ENCODE assay signal across 26 cellular contexts in the genomic region with DNA sequence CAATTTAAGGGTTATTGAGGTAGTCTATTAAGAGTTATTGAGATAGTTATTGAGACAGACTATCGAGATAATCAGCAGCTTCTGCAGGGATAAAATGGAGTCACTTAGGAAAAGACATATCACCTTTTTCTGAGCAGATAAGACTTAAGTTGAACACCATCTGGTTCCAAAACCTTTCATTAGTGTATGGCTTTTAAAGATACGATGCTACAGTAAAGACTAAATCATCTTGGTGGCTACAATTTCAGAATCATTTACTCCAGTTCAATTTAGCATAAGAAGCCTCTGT.
DNase-seq lines count a peak whose midpoint lies in the region; ATAC-seq and TF ChIP-seq lines count a peak whose summit lies in the region.
"Had no signal": no experiment of that assay in that cellular context is flagged by ENCODE, and none has a peak within 500 bp of the region (broad histone marks: within the 10 kb centered on the region; RNA-seq: fewer than 3 reads in every experiment).

No MANE protein-coding gene starts in this region.

- no peaks in the 10 kb centered on the region for H3K9me3 Mint-ChIP-seq in GM23338
- H3K9me3 Mint-ChIP-seq: CD4-positive, alpha-beta T cell; CD8-positive, alpha-beta T cell had no signal

- no peaks in the 10 kb centered on the region for H4K20me1 ChIP-seq in GM23338 (replicated peaks; ENCODE audit: insufficient read depth)
- H4K20me1 ChIP-seq: BLaER1 treated with 17β-estradiol and CSF1 and Interleukin-3, amounts not matched to agents 10 nM and 100 nM had no signal

- H3K36me3 ChIP-seq in GM23338 (ENCODE audit: insufficient read depth), result no peaks in the 10 kb centered on the region
- H3K36me3 ChIP-seq: BLaER1 treated with 17β-estradiol and CSF1 and Interleukin-3, amounts not matched to agents 10 nM and 100 nM had no signal

- H3K4me1 Mint-ChIP-seq in GM23338, result peaks cover 10% of the 10 kb centered on the region

- no peak overlapping the region for H3K27ac ChIP-seq in GM23338 (ENCODE audit: low read depth)
- H3K27ac ChIP-seq: 22Rv1; A549; BLaER1 treated with 17β-estradiol and CSF1 and Interleukin-3, amounts not matched to agents 10 nM and 100 nM; C4-2B had no signal

- no peaks in the 10 kb centered on the region for H3K79me2 ChIP-seq in GM23338 (replicated peaks; ENCODE audit: insufficient read depth)

- H3K4me3 ChIP-seq in GM23338, result no peak overlapping the region
- H3K4me3 ChIP-seq: A549; BLaER1 treated with 17β-estradiol and CSF1 and Interleukin-3, amounts not matched to agents 10 nM and 100 nM; GM12878 had no signal

- no peaks in the 10 kb centered on the region for H3K9me2 ChIP-seq in GM23338 (ENCODE audit: insufficient read depth)

- H3K27me3 Mint-ChIP-seq in GM23338 (ENCODE audit: insufficient read depth, low read depth, poor library complexity), result no peaks in the 10 kb centered on the region
- H3K27me3 Mint-ChIP-seq: B cell had no signal

- peak; percentile 45 for DNase-seq in NCI-H2171 treated with DMSO at 0.1 percent for 48 hours (lab: John Stamatoyannopoulos, UW)
- DNase-seq in NCI-H2171 (lab: John Stamatoyannopoulos, UW), result no peak
- DNase-seq in GM23338 (ENCODE audit: low spot score), result no peak
- DNase-seq in NCI-H82 treated with DMSO at 0.1 percent for 48 hours (lab: John Stamatoyannopoulos, UW; ENCODE audit: unreplicated experiment), result peak; percentile 42
- DNase-seq in activated T-cell treated with anti-CD3 and anti-CD28 coated beads, Interleukin-2, amount 50 U/mL, for 48 hours, result no peak
- DNase-seq in mesenteric fat pad (ENCODE audit: low spot score), result no peak
- DNase-seq in posterior cingulate gyrus, result no peak
- DNase-seq: AML-193; Caco-2; Calu3; CD4-positive, alpha-beta T cell; CD8-positive, alpha-beta T cell; DMS 273 treated with DMSO at 0.1 percent for 48 hours; DMS153; DMS53; DMS79; DND-41; EL; GDM1 had no signal

- peak overlapping the region; percentile 50; the same call in 1 of the 2 replicates for H2AFZ ChIP-seq in GM23338

- no peaks in the 10 kb centered on the region for H3K36me3 Mint-ChIP-seq in GM23338 (ENCODE audit: low read depth)
- H3K36me3 Mint-ChIP-seq: CD8-positive, alpha-beta T cell had no signal

- ATAC-seq in GM23338 (no peak), SK-N-SH treated with all-trans-retinoic acid at 6 μM for 48 hours (no peak)
- ATAC-seq: A549; CD8-positive, alpha-beta T cell; GM12878 had no signal

- 0 out of 2 replicates have a peak overlapping the region, but pooled peaks have one; percentile 34 for H3K27ac Mint-ChIP-seq in GM23338
- H3K27ac Mint-ChIP-seq: B cell; CD4-positive, alpha-beta T cell; CD8-positive, alpha-beta T cell had no signal

- no peaks in the 10 kb centered on the region for H3K27me3 ChIP-seq in GM23338 (ENCODE audit: insufficient read depth)
- H3K27me3 ChIP-seq: BLaER1 treated with 17β-estradiol and CSF1 and Interleukin-3, amounts not matched to agents 10 nM and 100 nM had no signal

- H3K4me1 ChIP-seq in GM23338 (ENCODE audit: insufficient read depth), result no peaks in the 10 kb centered on the region
- H3K4me1 ChIP-seq: A549, Caco-2 had no signal

- no peak overlapping the region for H3K4me3 Mint-ChIP-seq in GM23338
- H3K4me3 Mint-ChIP-seq: B cell; CD4-positive, alpha-beta T cell; CD8-positive, alpha-beta T cell had no signal

- H3F3A ChIP-seq in GM23338 (replicated peaks; ENCODE audit: low read depth), result no peaks in the 10 kb centered on the region

- no peak overlapping the region for H3K4me2 ChIP-seq in GM23338
- H3K4me2 ChIP-seq: A549; BLaER1 treated with 17β-estradiol and CSF1 and Interleukin-3, amounts not matched to agents 10 nM and 100 nM had no signal

- intact Hi-C loops in posterior cingulate gyrus (cut with DNase I), result loop anchor here (10.0 kb wide), 1 partner anchor 113 kb away; no protein-coding TSS in a partner anchor

- TF ChIP-seq CTCF in GM23338 (conservative IDR thresholded peaks at IDR 0.05; ENCODE audit: low read depth in 2 of 2), result no peak

TF ChIP-seq in GM23338, 12 proteins besides CTCF, POLR2A, EP300 and RAD21 (continues in another document):
- TF ChIP-seq NANOG (IDR thresholded peaks at IDR 0.05; ENCODE audit: borderline replicate concordance) (no peak), ZNF331 (CRISPR knock-in tag; IDR thresholded peaks at IDR 0.05; ENCODE audit: low read depth) (no peak), STAT1 (IDR thresholded peaks at IDR 0.05; ENCODE audit: unreplicated experiment) (no peak)

TF ChIP-seq in SK-N-SH treated with all-trans-retinoic acid at 6 μM for 48 hours, 23 proteins besides CTCF, POLR2A, EP300 and RAD21:
- no peak for TF ChIP-seq ZNF565 (CRISPR knock-in tag; conservative IDR thresholded peaks at IDR 0.05; ENCODE audit: low read depth)
- no peak for TF ChIP-seq TOX (CRISPR knock-in tag; IDR thresholded peaks at IDR 0.05; ENCODE audit: borderline replicate concordance)
- TF ChIP-seq TCF4 (CRISPR knock-in tag; IDR thresholded peaks at IDR 0.05; ENCODE audit: borderline replicate concordance), result peak; percentile 61; the same call in 1 of the 2 replicates
- TF ChIP-seq, protein P1, sequence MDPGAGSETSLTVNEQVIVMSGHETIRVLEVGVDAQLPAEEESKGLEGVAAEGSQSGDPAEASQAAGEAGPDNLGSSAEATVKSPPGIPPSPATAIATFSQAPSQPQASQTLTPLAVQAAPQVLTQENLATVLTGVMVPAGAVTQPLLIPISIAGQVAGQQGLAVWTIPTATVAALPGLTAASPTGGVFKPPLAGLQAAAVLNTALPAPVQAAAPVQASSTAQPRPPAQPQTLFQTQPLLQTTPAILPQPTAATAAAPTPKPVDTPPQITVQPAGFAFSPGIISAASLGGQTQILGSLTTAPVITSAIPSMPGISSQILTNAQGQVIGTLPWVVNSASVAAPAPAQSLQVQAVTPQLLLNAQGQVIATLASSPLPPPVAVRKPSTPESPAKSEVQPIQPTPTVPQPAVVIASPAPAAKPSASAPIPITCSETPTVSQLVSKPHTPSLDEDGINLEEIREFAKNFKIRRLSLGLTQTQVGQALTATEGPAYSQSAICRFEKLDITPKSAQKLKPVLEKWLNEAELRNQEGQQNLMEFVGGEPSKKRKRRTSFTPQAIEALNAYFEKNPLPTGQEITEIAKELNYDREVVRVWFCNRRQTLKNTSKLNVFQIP (CRISPR knock-in tag; IDR thresholded peaks at IDR 0.05; ENCODE audit: borderline replicate concordance, low read depth), result no peak
- TF ChIP-seq ISL1 (CRISPR knock-in tag; IDR thresholded peaks at IDR 0.05), result peak; percentile 38
- TF ChIP-seq ZFP30 (CRISPR knock-in tag; IDR thresholded peaks at IDR 0.05), result no peak
- TF ChIP-seq CREB5 (CRISPR knock-in tag; IDR thresholded peaks at IDR 0.05; ENCODE audit: low read depth), result no peak
- TF ChIP-seq ZFP3 (CRISPR knock-in tag; IDR thresholded peaks at IDR 0.05), result no peak
- TF ChIP-seq CSDC2 (CRISPR knock-in tag; IDR thresholded peaks at IDR 0.05), result no peak
- TF ChIP-seq ARNTL (CRISPR knock-in tag; IDR thresholded peaks at IDR 0.05; ENCODE audit: borderline replicate concordance, low read depth), result no peak
- TF ChIP-seq TSHZ2 (CRISPR knock-in tag; IDR thresholded peaks at IDR 0.05), result no peak

Comparison
In these comparisons a context has a peak if more than half of its experiments do, and no peak if none do; other contexts are left out.
1. DNase-seq: peak in NCI-H2171 treated with DMSO at 0.1 percent for 48 hours (single experiment) and NCI-H82 treated with DMSO at 0.1 percent for 48 hours (single experiment); none in NCI-H2171 (single experiment), GM23338 (single experiment), activated T-cell treated with anti-CD3 and anti-CD28 coated beads, Interleukin-2, amount 50 U/mL, for 48 hours (0 of 2), mesenteric fat pad (single experiment) and posterior cingulate gyrus (0 of 10).